ENCODE assay signal across 8 cellular contexts in the genomic region with DNA sequence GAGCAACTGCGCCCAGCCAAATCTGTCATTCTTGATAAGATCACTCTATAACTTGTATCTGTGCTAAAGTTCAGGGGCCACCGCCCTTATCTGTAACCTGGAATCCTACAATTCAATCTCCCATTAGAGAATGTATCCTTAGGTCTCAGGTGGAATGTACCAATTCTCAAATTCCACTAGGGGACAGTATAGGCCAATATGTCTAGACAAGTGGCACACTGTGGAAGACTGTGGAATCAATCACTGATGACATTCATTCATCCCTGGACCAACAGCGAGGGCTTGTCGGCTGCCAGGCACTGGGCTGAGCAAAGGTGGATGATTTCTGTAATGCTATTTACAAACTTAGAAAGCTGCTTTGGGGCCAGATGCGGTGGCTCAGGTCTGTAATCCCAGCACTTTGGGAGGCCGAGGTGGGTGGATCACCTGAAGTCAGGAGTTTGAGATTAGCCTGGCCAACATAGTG. TPM values are rescaled to one million over a fixed set of nuclear protein-coding genes. Genes with fewer than 3 reads are reported as not detected.
DNase-seq lines count a peak whose midpoint lies in the region; ATAC-seq and TF ChIP-seq lines count a peak whose summit lies in the region.

No MANE protein-coding gene starts in this region.

- H3K9ac ChIP-seq in fibroblast of lung (ENCODE audit: insufficient read depth, low read length), result no peak overlapping the region

- no peaks in the 10 kb centered on the region for H3K36me3 ChIP-seq in fibroblast of lung (ENCODE audit: control insufficient read depth, insufficient read depth, low read length)

- H4K20me1 ChIP-seq in fibroblast of lung (ENCODE audit: control insufficient read depth, extremely low read depth, insufficient read depth, low read length), result no peaks in the 10 kb centered on the region

- no peaks in the 10 kb centered on the region for H3K27me3 Mint-ChIP-seq in HFFc6 (ENCODE audit: insufficient read depth)

- H3K4me2 ChIP-seq in fibroblast of lung (ENCODE audit: extremely low read depth, insufficient read depth, low read length), result no peak overlapping the region

- ATAC-seq in GM18868 (IDR thresholded peaks at IDR 0.05; ENCODE audit: unreplicated experiment), result no peak

- no peaks in the 10 kb centered on the region for H3K36me3 Mint-ChIP-seq in HFFc6 (ENCODE audit: low read depth)

- 0 out of 2 replicates have a peak, but pooled peaks cover 7% of the 10 kb centered on the region for H3K4me1 Mint-ChIP-seq in HFFc6 (ENCODE audit: low read depth)

- CTCF ChIA-PET in RWPE1 (lab: Yijun Ruan, JAX), result interaction anchor here (0.6 kb wide), 1 partner anchor 11 kb away, joined by 4 read pairs; no protein-coding TSS in a partner anchor

- H3K4me3 ChIP-seq in fibroblast of lung (replicated peaks in 1 of 4; ENCODE audit: control extremely low read depth in 1 of 4, insufficient read depth in 1 of 4, low read depth in 3 of 4, low read length in 4 of 4) (no peak overlapping the region), retinal pigment epithelial cell (ENCODE audit: low read length) (no peak overlapping the region)

- POLR2A ChIA-PET in RWPE1 (lab: Yijun Ruan, JAX; ENCODE audit: low non-redundant PET), result no interaction called here

- H3K27ac ChIP-seq in RWPE1, result no peak overlapping the region
- no peak overlapping the region for H3K27ac ChIP-seq in fibroblast of lung (ENCODE audit: insufficient read depth, low read length)

- H2AFZ ChIP-seq in fibroblast of lung (ENCODE audit: low read length), result no peak overlapping the region

- H3K27ac Mint-ChIP-seq in HFFc6, result no peak overlapping the region

- no peaks in the 10 kb centered on the region for H3K79me2 ChIP-seq in fibroblast of lung (ENCODE audit: control insufficient read depth, insufficient read depth, low read length)

- H3K4me3 Mint-ChIP-seq in HFFc6, result no peak overlapping the region

- TF ChIP-seq CTCF in HFFc6 (IDR thresholded peaks at IDR 0.05) (peak; percentile 84), RWPE1 (conservative IDR thresholded peaks at IDR 0.05; ENCODE audit: low read depth) (peak; percentile 66), fibroblast of lung (conservative IDR thresholded peaks at IDR 0.05 in 1 of 2, IDR thresholded peaks at IDR 0.05 in 1 of 2; ENCODE audit: low read depth in 1 of 2, low read length in 2 of 2) (peak; percentile 47 to 64), retinal pigment epithelial cell (conservative IDR thresholded peaks at IDR 0.05; ENCODE audit: low read depth, low read length) (peak; percentile 76)

- H3K9me3 Mint-ChIP-seq in HFFc6, result no peaks in the 10 kb centered on the region

- DNase-seq in NCI-H2196 (lab: John Stamatoyannopoulos, UW; ENCODE audit: unreplicated experiment) (peak; percentile 26), NCI-H2196 treated with DMSO at 0.1 percent for 48 hours (lab: John Stamatoyannopoulos, UW; ENCODE audit: unreplicated experiment) (no peak), HFFc6 (peak; percentile 22), RWPE1 (ENCODE audit: low spot score) (peak; percentile 66), fibroblast of lung (ENCODE audit: low read depth in 2 of 2) (peak; percentile 27 to 29), retinal pigment epithelial cell (ENCODE audit: low read depth) (no peak), DMS114 treated with DMSO at 0.1 percent for 48 hours (lab: John Stamatoyannopoulos, UW; ENCODE audit: unreplicated experiment) (no peak)

- H3K4me1 ChIP-seq in fibroblast of lung (ENCODE audit: control insufficient read depth, extremely low read depth, insufficient read depth, low read length), result no peaks in the 10 kb centered on the region

- no peaks in the 10 kb centered on the region for H3K9me3 ChIP-seq in fibroblast of lung (ENCODE audit: control insufficient read depth, insufficient read depth, low read depth, low read length)

- H3K27me3 ChIP-seq in fibroblast of lung (ENCODE audit: control insufficient read depth, insufficient read depth, low read length), result no peaks in the 10 kb centered on the region

RNA-seq across cellular contexts. Expression of a gene that starts 28.7 kb away (rescaled TPM):
- total RNA-seq in HFFc6 (2021; fragmentation: NEBNext Ultra II Directional; extraction: Animal tissue kit (Norgen Biotek cat#: 25700)), result 1 to 10 TPM; 5.1 to 9.8 (median 8.8) TPM
- 15.9 and 24.9 TPM in 2 replicates for total RNA-seq in fibroblast of lung
- polyA plus RNA-seq in fibroblast of lung, result 15.8 and 21.9 TPM in 2 replicates
- 12.9 and 17.6 TPM in 2 replicates for polyA plus RNA-seq in fibroblast of lung (2012)
- 4.0 and 6.9 TPM in 2 replicates for polyA minus RNA-seq in fibroblast of lung (ENCODE audit: low replicate concordance)

RNA-seq across cellular contexts. Expression of a gene that starts 50.2 kb away (rescaled TPM):
- 10 to 100 TPM; 61.5 to 73.9 (median 67.7) TPM for total RNA-seq in HFFc6 (2021; fragmentation: NEBNext Ultra II Directional; extraction: Animal tissue kit (Norgen Biotek cat#: 25700))
- 32.1 and 33.5 TPM in 2 replicates for total RNA-seq in fibroblast of lung
- polyA plus RNA-seq in fibroblast of lung, result 69.7 and 77.5 TPM in 2 replicates
- polyA plus RNA-seq in fibroblast of lung (2012), result 43.9 and 48.9 TPM in 2 replicates
- 43.8 and 49.3 TPM in 2 replicates for polyA minus RNA-seq in fibroblast of lung (ENCODE audit: low replicate concordance)

Comparison
In these comparisons a context has a peak if more than half of its experiments do, and no peak if none do; other contexts are left out.
1. DNase-seq: peak in NCI-H2196 (single experiment), HFFc6 (single experiment), RWPE1 (single experiment) and fibroblast of lung (2 of 2); none in NCI-H2196 treated with DMSO at 0.1 percent for 48 hours (single experiment), retinal pigment epithelial cell (single experiment) and DMS114 treated with DMSO at 0.1 percent for 48 hours (single experiment).
2. Peak in every context shown above with its lines, with median percentiles within 50 percentile points of each other: CTCF ChIP-seq.